Comparison of ENCODE assay signal across 9 cellular contexts in genomic region chr10:110212119-110213006, GRCh38. TPM values are rescaled to one million over a fixed set of nuclear protein-coding genes. Genes with fewer than 3 reads are reported as not detected.
DNase-seq lines count a peak whose midpoint lies in the region; ATAC-seq, FAIRE-seq and TF ChIP-seq lines count a peak whose summit lies in the region.
"Had no signal": no experiment of that assay in that cellular context is flagged by ENCODE, and none has a peak within 500 bp of the region (broad histone marks: within the 10 kb centered on the region; RNA-seq: fewer than 3 reads in every experiment).

No MANE protein-coding gene starts in this region.

- peaks cover 15% of the 10 kb centered on the region for H3K4me1 ChIP-seq in testis
- H3K4me1 ChIP-seq in PC-3 (ENCODE audit: insufficient read depth, low read length) = no peaks in the 10 kb centered on the region

- no peaks in the 10 kb centered on the region for H3K36me3 ChIP-seq in testis (ENCODE audit: low read depth, missing control alignments)
- H3K36me3 ChIP-seq in PC-3 (ENCODE audit: low read depth, low read length) = no peaks in the 10 kb centered on the region
- H3K36me3 ChIP-seq: thyroid gland had no signal

- peak; percentile 35 for ATAC-seq in activated CD8-positive, alpha-beta memory T cell treated with anti-CD3 and anti-CD28 coated beads, Interleukin-2, amount 10 ng/mL, durations not matched to agents 7 days and 5 days
- ATAC-seq in Right ventricle myocardium superior (ENCODE audit: poor library complexity) (no peak), PC-3 (no peak)

- peak; percentile 79 for DNase-seq in activated CD8-positive, alpha-beta memory T cell treated with anti-CD3 and anti-CD28 coated beads, Interleukin-2, amount 10 ng/mL, durations not matched to agents 7 days and 5 days
- no peak for DNase-seq in activated CD8-positive, alpha-beta memory T cell treated with anti-CD3 and anti-CD28 coated beads for 24 hours
- DNase-seq in activated CD4-positive, alpha-beta memory T cell treated with anti-CD3 and anti-CD28 coated beads for 36 hours = peak; percentile 68
- peak; percentile 53 for DNase-seq in Right ventricle myocardium superior
- DNase-seq in testis = peak; percentile 61
- DNase-seq in HTR-8/SVneo (ENCODE audit: insufficient read length, low spot score) = no peak
- DNase-seq in PC-3 = no peak
- no peak for DNase-seq in NCI-H2029 treated with DMSO at 0.1 percent for 48 hours (lab: John Stamatoyannopoulos, UW)

- no peaks in the 10 kb centered on the region for H3K79me2 ChIP-seq in PC-3 (ENCODE audit: low read length)

- CTCF ChIA-PET in activated CD8-positive, alpha-beta memory T cell treated with anti-CD3 and anti-CD28 coated beads, Interleukin-2, amount 10 ng/mL, durations not matched to agents 7 days and 5 days (lab: Charles Lee) = interaction anchor here (0.6 to 11.2 kb wide), 11 partner anchors 9 to 203 kb away, joined by 3 to 154 read pairs (median 3); no protein-coding TSS in a partner anchor
- CTCF ChIA-PET in activated CD4-positive, alpha-beta memory T cell treated with anti-CD3 and anti-CD28 coated beads for 36 hours (lab: Charles Lee) = interaction anchor here (0.8 to 9.7 kb wide), 6 partner anchors 12 to 290 kb away, joined by 3 to 197 read pairs (median 4); no protein-coding TSS in a partner anchor
- CTCF ChIA-PET in PC-3 (lab: Charles Lee) = no interaction called here

- BruUV-seq in PC-3 (replicated peaks; lab: Mats Ljungman, UMichigan) = no TSS peak

- intact Hi-C loops in activated CD4-positive, alpha-beta memory T cell treated with anti-CD3 and anti-CD28 coated beads for 36 hours (cut with micrococcal nuclease) = loop anchor here (1.0 to 5.0 kb wide), 3 partner anchors 55 to 145 kb away; no protein-coding TSS in a partner anchor
- intact Hi-C loops in Right ventricle myocardium superior (cut with DNase I) (no loop called here), testis (cut with DNase I; ENCODE audit: low total_unique reads) (no loop called here), PC-3 (cut with micrococcal nuclease) (no loop called here)

- H3K4me2 ChIP-seq in PC-3 (ENCODE audit: low read length) = no peak overlapping the region

- WGBS in testis, 2 donors = 56 to 58% methylated on average over 5 of the region's 5 CpGs

- peak overlapping the region; percentile 81 for H3K4me3 Mint-ChIP-seq in activated CD8-positive, alpha-beta memory T cell treated with anti-CD3 and anti-CD28 coated beads, Interleukin-2, amount 10 ng/mL, durations not matched to agents 7 days and 5 days
- H3K4me3 Mint-ChIP-seq in activated CD4-positive, alpha-beta memory T cell treated with anti-CD3 and anti-CD28 coated beads for 36 hours = peak overlapping the region; percentile 96

- no peaks in the 10 kb centered on the region for H3F3A ChIP-seq in PC-3 (ENCODE audit: low read length, unreplicated experiment)

- no peaks in the 10 kb centered on the region for H3K9me3 ChIP-seq in testis
- no peaks in the 10 kb centered on the region for H3K9me3 ChIP-seq in PC-3 (ENCODE audit: low read length)
- H3K9me3 ChIP-seq: thyroid gland had no signal

- peaks cover 3% of the 10 kb centered on the region for H3K27me3 Mint-ChIP-seq in activated CD8-positive, alpha-beta memory T cell treated with anti-CD3 and anti-CD28 coated beads, Interleukin-2, amount 10 ng/mL, durations not matched to agents 7 days and 5 days
- no peaks in the 10 kb centered on the region for H3K27me3 Mint-ChIP-seq in activated CD4-positive, alpha-beta memory T cell treated with anti-CD3 and anti-CD28 coated beads for 36 hours

- no peak overlapping the region for H2AFZ ChIP-seq in PC-3 (ENCODE audit: low read length)

- no peaks in the 10 kb centered on the region for H3K9me3 Mint-ChIP-seq in activated CD8-positive, alpha-beta memory T cell treated with anti-CD3 and anti-CD28 coated beads, Interleukin-2, amount 10 ng/mL, durations not matched to agents 7 days and 5 days (ENCODE audit: low read depth)
- H3K9me3 Mint-ChIP-seq in activated CD4-positive, alpha-beta memory T cell treated with anti-CD3 and anti-CD28 coated beads for 36 hours = no peaks in the 10 kb centered on the region

- H3K27me3 ChIP-seq in testis = no peaks in the 10 kb centered on the region
- H3K27me3 ChIP-seq in PC-3 (ENCODE audit: low read length) = no peaks in the 10 kb centered on the region
- H3K27me3 ChIP-seq: thyroid gland had no signal

- peaks cover 58% of the 10 kb centered on the region for H3K4me1 Mint-ChIP-seq in activated CD8-positive, alpha-beta memory T cell treated with anti-CD3 and anti-CD28 coated beads, Interleukin-2, amount 10 ng/mL, durations not matched to agents 7 days and 5 days
- peaks cover 45% of the 10 kb centered on the region for H3K4me1 Mint-ChIP-seq in activated CD4-positive, alpha-beta memory T cell treated with anti-CD3 and anti-CD28 coated beads for 36 hours (ENCODE audit: low read depth)

- H3K9me2 ChIP-seq in PC-3 (replicated peaks; ENCODE audit: low read length) = no peaks in the 10 kb centered on the region

- H3K36me3 Mint-ChIP-seq in activated CD8-positive, alpha-beta memory T cell treated with anti-CD3 and anti-CD28 coated beads, Interleukin-2, amount 10 ng/mL, durations not matched to agents 7 days and 5 days = peaks cover 6% of the 10 kb centered on the region
- H3K36me3 Mint-ChIP-seq in activated CD4-positive, alpha-beta memory T cell treated with anti-CD3 and anti-CD28 coated beads for 36 hours = peaks cover 3% of the 10 kb centered on the region

- TF ChIP-seq CTCF in testis (IDR thresholded peaks at IDR 0.05) (no peak), PC-3 (conservative IDR thresholded peaks at IDR 0.05; ENCODE audit: low read depth, low read length) (no peak)

- FAIRE-seq in HTR-8/SVneo (lab: Jason Lieb, UNC) = no peak

- H3K4me3 ChIP-seq in testis (no peak overlapping the region), PC-3 (ENCODE audit: low read length) (no peak overlapping the region)

- peak overlapping the region; percentile 92 for H3K27ac Mint-ChIP-seq in activated CD8-positive, alpha-beta memory T cell treated with anti-CD3 and anti-CD28 coated beads, Interleukin-2, amount 10 ng/mL, durations not matched to agents 7 days and 5 days
- H3K27ac Mint-ChIP-seq in activated CD4-positive, alpha-beta memory T cell treated with anti-CD3 and anti-CD28 coated beads for 36 hours = peak overlapping the region; percentile 91

- H3K27ac ChIP-seq in testis (peak overlapping the region; percentile 80 to 95), PC-3 (ENCODE audit: low read length) (no peak overlapping the region)

- no peaks in the 10 kb centered on the region for H4K20me1 ChIP-seq in PC-3 (ENCODE audit: low read length)

- POLR2A ChIA-PET in activated CD4-positive, alpha-beta memory T cell treated with anti-CD3 and anti-CD28 coated beads for 36 hours (lab: Charles Lee) = interaction anchor here (1.8 to 8.3 kb wide), 2 partner anchors 10 to 135 kb away, joined by 10 to 187 read pairs; no protein-coding TSS in a partner anchor
- POLR2A ChIA-PET in PC-3 (lab: Charles Lee; ENCODE audit: unreplicated experiment) = interaction anchor here (0.7 kb wide), 1 partner anchor 25 kb away, joined by 3 read pairs; no protein-coding TSS in a partner anchor

- TF ChIP-seq POLR2A in testis (IDR thresholded peaks at IDR 0.05) = no peak

- H3K9ac ChIP-seq in PC-3 (ENCODE audit: low read length) = no peak overlapping the region

RNA-seq across cellular contexts. Expression of gene MXI1, which starts 5.0 kb away (rescaled TPM):
- 10 to 100 TPM; 13.6 to 29.1 TPM for total RNA-seq in activated CD8-positive, alpha-beta memory T cell treated with anti-CD3 and anti-CD28 coated beads, Interleukin-2, amount 10 ng/mL, durations not matched to agents 7 days and 5 days
- 10 to 100 TPM; 29.3 to 33.1 TPM for total RNA-seq in activated CD4-positive, alpha-beta memory T cell treated with anti-CD3 and anti-CD28 coated beads for 36 hours
- total RNA-seq in Right ventricle myocardium superior (75.2 TPM), testis (10 to 100 TPM; 66.8 to 69.1 TPM), PC-3 (2014; rRNA removed) (15.6 and 18.0 TPM in 2 replicates)
- polyA plus RNA-seq in testis (ENCODE audit: insufficient read depth, low read depth, low replicate concordance) = 42.1 TPM

Comparison
In these comparisons a context has a peak if more than half of its experiments do, and no peak if none do; other contexts are left out.
1. DNase-seq: peak in activated CD8-positive, alpha-beta memory T cell treated with anti-CD3 and anti-CD28 coated beads, Interleukin-2, amount 10 ng/mL, durations not matched to agents 7 days and 5 days (single experiment), activated CD4-positive, alpha-beta memory T cell treated with anti-CD3 and anti-CD28 coated beads for 36 hours (single experiment), Right ventricle myocardium superior (single experiment) and testis (single experiment); none in activated CD8-positive, alpha-beta memory T cell treated with anti-CD3 and anti-CD28 coated beads for 24 hours (single experiment), HTR-8/SVneo (single experiment), PC-3 (single experiment) and NCI-H2029 treated with DMSO at 0.1 percent for 48 hours (single experiment).